Comparison of ENCODE assay signal across 9 cellular contexts in genomic region chr11:86524603-86525352, GRCh38.
DNase-seq lines count a peak whose midpoint lies in the region; ATAC-seq and TF ChIP-seq lines count a peak whose summit lies in the region.
"Had no signal": no experiment of that assay in that cellular context is flagged by ENCODE, and none has a peak within 500 bp of the region (broad histone marks: within the 10 kb centered on the region; RNA-seq: fewer than 3 reads in every experiment).

No MANE protein-coding gene starts in this region.

- peak overlapping the region; percentile 17 for H3K4me2 ChIP-seq in fibroblast of lung (ENCODE audit: extremely low read depth, insufficient read depth, low read length)

- H3K27me3 ChIP-seq in RWPE2 (ENCODE audit: insufficient read depth, poor library complexity, severe bottlenecking) (no peaks in the 10 kb centered on the region), fibroblast of lung (ENCODE audit: control insufficient read depth, insufficient read depth, low read length) (no peaks in the 10 kb centered on the region), rectal smooth muscle tissue (ENCODE audit: control insufficient read depth, insufficient read depth, low read length) (no peaks in the 10 kb centered on the region)

- no peak overlapping the region for H2AFZ ChIP-seq in fibroblast of lung (ENCODE audit: low read length)

- H3K27ac ChIP-seq in RWPE2 (ENCODE audit: poor library complexity, severe bottlenecking) = peak overlapping the region; percentile 99
- H3K27ac ChIP-seq in fibroblast of lung (ENCODE audit: insufficient read depth, low read length) = peak overlapping the region; percentile 46
- H3K27ac ChIP-seq in rectal smooth muscle tissue (ENCODE audit: low read depth, low read length) = peak overlapping the region; percentile 28

- H3K79me2 ChIP-seq in fibroblast of lung (ENCODE audit: control insufficient read depth, insufficient read depth, low read length) = no peaks in the 10 kb centered on the region

- no peaks in the 10 kb centered on the region for H4K20me1 ChIP-seq in fibroblast of lung (ENCODE audit: control insufficient read depth, extremely low read depth, insufficient read depth, low read length)

- peak; percentile 31 for DNase-seq in GM04503 (ENCODE audit: low read depth)
- no peak for DNase-seq in RWPE2 (ENCODE audit: low spot score)
- peak; percentile 62 to 81 for DNase-seq in fibroblast of lung (ENCODE audit: low read depth in 2 of 2)
- no peak for DNase-seq in CD1c-positive myeloid dendritic cell (ENCODE audit: extremely low spot score)
- DNase-seq in cerebellum (ENCODE audit: low spot score) = no peak
- DNase-seq in SIG-M5 treated with dmso at 0.1 percent for 504 hours (lab: John Stamatoyannopoulos, UW; ENCODE audit: unreplicated experiment) = no peak

- H3K36me3 ChIP-seq in RWPE2 (ENCODE audit: low read depth) (no peaks in the 10 kb centered on the region), fibroblast of lung (ENCODE audit: control insufficient read depth, insufficient read depth, low read length) (no peaks in the 10 kb centered on the region), rectal smooth muscle tissue (ENCODE audit: control insufficient read depth, insufficient read depth, low read length) (no peaks in the 10 kb centered on the region)

- H3K9ac ChIP-seq in fibroblast of lung (ENCODE audit: insufficient read depth, low read length) (no peak overlapping the region), rectal smooth muscle tissue (ENCODE audit: low read length) (no peak overlapping the region)

- H3K4me1 ChIP-seq in RWPE2 (ENCODE audit: insufficient read depth, poor library complexity, severe bottlenecking) (peaks cover 21% of the 10 kb centered on the region), fibroblast of lung (ENCODE audit: control insufficient read depth, extremely low read depth, insufficient read depth, low read length) (peaks cover 2% of the 10 kb centered on the region), rectal smooth muscle tissue (ENCODE audit: control insufficient read depth, insufficient read depth, low read length) (peaks cover 19% of the 10 kb centered on the region)

- TF ChIP-seq CTCF in RWPE2 (IDR thresholded peaks at IDR 0.05; ENCODE audit: poor library complexity, severe bottlenecking) (no peak), fibroblast of lung (conservative IDR thresholded peaks at IDR 0.05 in 1 of 2, IDR thresholded peaks at IDR 0.05 in 1 of 2; ENCODE audit: low read depth in 1 of 2, low read length in 2 of 2) (no peak)

- H3K4me3 ChIP-seq in RWPE2 (ENCODE audit: severe bottlenecking) = no peak overlapping the region
- no peak overlapping the region for H3K4me3 ChIP-seq in fibroblast of lung (replicated peaks in 1 of 4; ENCODE audit: control extremely low read depth in 1 of 4, insufficient read depth in 1 of 4, low read depth in 3 of 4, low read length in 4 of 4)
- no peak overlapping the region for H3K4me3 ChIP-seq in rectal smooth muscle tissue (ENCODE audit: low read length)
- H3K4me3 ChIP-seq: skin epidermis had no signal

- peaks cover 2% of the 10 kb centered on the region for H3K9me3 ChIP-seq in RWPE2 (ENCODE audit: severe bottlenecking)
- no peaks in the 10 kb centered on the region for H3K9me3 ChIP-seq in fibroblast of lung (ENCODE audit: control insufficient read depth, insufficient read depth, low read depth, low read length)

- ATAC-seq in RWPE2 (ENCODE audit: low read depth) = peak; percentile 66
- ATAC-seq in GM19452 (IDR thresholded peaks at IDR 0.05; ENCODE audit: unreplicated experiment) = no peak

Comparison
In these comparisons a context has a peak if more than half of its experiments do, and no peak if none do; other contexts are left out.
1. DNase-seq: peak in GM04503 (single experiment) and fibroblast of lung (2 of 2); none in RWPE2 (single experiment), CD1c-positive myeloid dendritic cell (single experiment), cerebellum (single experiment) and SIG-M5 treated with dmso at 0.1 percent for 504 hours (single experiment).
2. H3K27ac ChIP-seq: peak in every context shown above with its lines; median percentile 99 in RWPE2; 46 in fibroblast of lung; 28 in rectal smooth muscle tissue.